ENCODE assay signal across 15 cellular contexts in the genomic region with DNA sequence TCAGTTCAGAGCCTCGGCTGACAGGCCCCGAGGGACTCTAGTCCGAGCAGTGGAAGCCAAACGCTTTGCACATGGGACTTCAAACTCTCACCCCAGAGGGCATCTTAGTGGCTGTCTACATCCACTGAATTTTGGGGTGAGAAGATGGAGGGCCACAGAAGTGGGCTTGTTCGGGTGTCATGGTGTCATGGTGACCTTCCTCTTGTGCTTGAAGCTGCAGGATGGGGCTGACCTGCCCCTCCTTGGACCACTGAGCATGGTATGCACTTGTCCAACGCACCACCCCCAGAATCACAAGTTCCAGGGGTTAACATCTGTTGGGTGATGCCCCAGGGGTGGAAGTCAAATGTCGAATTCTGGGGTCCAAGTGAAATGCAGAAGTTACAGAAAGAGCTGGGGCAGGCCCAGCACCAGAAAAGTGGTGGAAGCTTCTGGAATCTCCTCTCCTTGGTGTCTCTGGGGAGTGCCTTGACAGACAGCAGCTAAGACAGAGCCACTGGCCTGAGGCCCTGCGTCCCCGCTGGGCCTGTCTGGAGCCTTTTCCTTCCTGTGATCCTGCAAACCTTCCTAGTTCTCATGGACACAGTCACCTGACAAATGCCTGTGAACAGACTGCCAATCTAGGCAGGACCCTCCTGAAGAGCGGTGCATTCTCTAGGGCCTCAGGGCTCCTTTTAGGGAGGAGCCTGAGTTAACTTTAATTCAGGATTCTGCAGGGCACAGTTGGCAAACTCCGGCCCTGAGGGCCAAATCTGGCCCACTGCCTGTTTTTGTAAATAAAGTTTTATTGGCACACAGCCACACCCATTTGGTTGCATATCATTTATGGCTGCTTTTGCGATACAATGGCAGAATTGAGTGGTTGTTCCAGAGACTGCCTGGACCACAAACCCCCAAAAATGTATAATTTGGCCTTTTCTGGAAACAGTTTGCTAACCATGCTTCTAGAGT.
A peak's percentile ranks its signal among the peaks of the same experiment; 100 is the strongest.
DNase-seq lines count a peak whose midpoint lies in the region; ATAC-seq and TF ChIP-seq lines count a peak whose summit lies in the region.
"Had no signal": no experiment of that assay in that cellular context is flagged by ENCODE, and none has a peak within 500 bp of the region (broad histone marks: within the 10 kb centered on the region; RNA-seq: fewer than 3 reads in every experiment).

No MANE protein-coding gene starts in this region.

- 84% methylated on average over 10 of the region's 12 CpGs for WGBS in SK-N-SH (ENCODE audit: low lambda C conversion rate)

- H4K20me1 ChIP-seq in Karpas-422 (ENCODE audit: insufficient read depth, low read depth, low read length) = no peaks in the 10 kb centered on the region
- no peaks in the 10 kb centered on the region for H4K20me1 ChIP-seq in SK-N-SH (ENCODE audit: insufficient read depth)

- no peak for TF ChIP-seq CTCF in activated CD8-positive, alpha-beta T cell treated with anti-CD3 and anti-CD28 coated beads for 36 hours (IDR thresholded peaks at IDR 0.05)
- TF ChIP-seq CTCF in coronary artery (IDR thresholded peaks at IDR 0.05) (peak; percentile 4), SK-N-SH (IDR thresholded peaks at IDR 0.05) (no peak)

- H3K27ac ChIP-seq in Karpas-422 (ENCODE audit: low read length) (no peak overlapping the region), coronary artery (no peak overlapping the region), SK-N-SH (ENCODE audit: low read depth in 2 of 2, low read length in 1 of 2) (no peak overlapping the region)
- H3K27ac ChIP-seq: 22Rv1, C4-2B had no signal

- ATAC-seq in activated CD8-positive, alpha-beta T cell treated with anti-CD3 and anti-CD28 coated beads, Interleukin-2, amount 10 ng/mL, durations not matched to agents 7 days and 5 days = no peak
- no peak for ATAC-seq in activated CD8-positive, alpha-beta T cell treated with anti-CD3 and anti-CD28 coated beads for 36 hours
- no peak for ATAC-seq in sciatic nerve

- H3K9me3 Mint-ChIP-seq in activated CD8-positive, alpha-beta T cell treated with anti-CD3 and anti-CD28 coated beads, Interleukin-2, amount 10 ng/mL, durations not matched to agents 7 days and 5 days (ENCODE audit: insufficient read depth) = no peaks in the 10 kb centered on the region
- no peaks in the 10 kb centered on the region for H3K9me3 Mint-ChIP-seq in activated CD8-positive, alpha-beta T cell treated with anti-CD3 and anti-CD28 coated beads for 36 hours

- no peak overlapping the region for H3K4me2 ChIP-seq in Karpas-422 (ENCODE audit: low read depth, low read length, poor library complexity, severe bottlenecking)
- no peak overlapping the region for H3K4me2 ChIP-seq in SK-N-SH

- H3K9ac ChIP-seq in Karpas-422 (ENCODE audit: low read length) = no peak overlapping the region
- no peak overlapping the region for H3K9ac ChIP-seq in SK-N-SH

- H3K27me3 ChIP-seq in Karpas-422 (ENCODE audit: low read length) = no peaks in the 10 kb centered on the region
- no peaks in the 10 kb centered on the region for H3K27me3 ChIP-seq in SK-N-SH (ENCODE audit: insufficient read depth)

- no peak overlapping the region for H3K4me3 ChIP-seq in Karpas-422 (ENCODE audit: low read length)
- no peak overlapping the region for H3K4me3 ChIP-seq in coronary artery
- H3K4me3 ChIP-seq in SK-N-SH (ENCODE audit: low read depth in 2 of 2, low read length in 1 of 2) = no peak overlapping the region

- no peak for TF ChIP-seq EP300 in SK-N-SH (IDR thresholded peaks at IDR 0.05; ENCODE audit: borderline replicate concordance in 1 of 2, low read depth in 1 of 2, low read length in 1 of 2)

- no peak overlapping the region for H3K27ac Mint-ChIP-seq in activated CD8-positive, alpha-beta T cell treated with anti-CD3 and anti-CD28 coated beads, Interleukin-2, amount 10 ng/mL, durations not matched to agents 7 days and 5 days
- no peak overlapping the region for H3K27ac Mint-ChIP-seq in activated CD8-positive, alpha-beta T cell treated with anti-CD3 and anti-CD28 coated beads for 36 hours

- POLR2A ChIA-PET in activated CD8-positive, alpha-beta T cell treated with anti-CD3 and anti-CD28 coated beads, Interleukin-2, amount 10 ng/mL, durations not matched to agents 7 days and 5 days (lab: Charles Lee) = no interaction called here
- POLR2A ChIA-PET in activated CD8-positive, alpha-beta T cell treated with anti-CD3 and anti-CD28 coated beads for 36 hours (lab: Charles Lee) = no interaction called here
- POLR2A ChIA-PET in SK-N-SH (lab: Yijun Ruan, JAX) = no interaction called here

- H3F3A ChIP-seq in SK-N-SH (replicated peaks; ENCODE audit: insufficient read depth) = no peaks in the 10 kb centered on the region

- intact Hi-C loops in activated CD8-positive, alpha-beta T cell treated with anti-CD3 and anti-CD28 coated beads for 36 hours (cut with micrococcal nuclease) = no loop called here
- intact Hi-C loops in sciatic nerve (cut with DNase I) = loop anchor here (10.0 kb wide), 1 partner anchor 172 kb away; no protein-coding TSS in a partner anchor

- H3K4me1 Mint-ChIP-seq in activated CD8-positive, alpha-beta T cell treated with anti-CD3 and anti-CD28 coated beads, Interleukin-2, amount 10 ng/mL, durations not matched to agents 7 days and 5 days (ENCODE audit: low read depth) = peaks cover 10% of the 10 kb centered on the region
- peaks cover 16% of the 10 kb centered on the region for H3K4me1 Mint-ChIP-seq in activated CD8-positive, alpha-beta T cell treated with anti-CD3 and anti-CD28 coated beads for 36 hours (ENCODE audit: low read depth)

- peaks cover 10% of the 10 kb centered on the region for H3K4me1 ChIP-seq in Karpas-422 (ENCODE audit: low read length)
- no peaks in the 10 kb centered on the region for H3K4me1 ChIP-seq in SK-N-SH (ENCODE audit: control insufficient read depth in 1 of 2, insufficient read depth in 2 of 2, low read depth in 1 of 2, low read length in 1 of 2)

- H3K79me2 ChIP-seq in Karpas-422 (ENCODE audit: low read length) (no peaks in the 10 kb centered on the region), SK-N-SH (ENCODE audit: insufficient read depth) (peaks cover under 1% of the 10 kb centered on the region; the same call in 1 of the 2 replicates)

- no peaks in the 10 kb centered on the region for H3K36me3 ChIP-seq in Karpas-422 (ENCODE audit: insufficient read depth, low read length)
- H3K36me3 ChIP-seq in SK-N-SH (replicated peaks in 1 of 2; ENCODE audit: control insufficient read depth in 1 of 2, insufficient read depth in 2 of 2, low read length in 1 of 2) = peaks cover 5 to 6% of the 10 kb centered on the region in 2 experiments

- H3K9me2 ChIP-seq in Karpas-422 (replicated peaks; ENCODE audit: insufficient read depth, low read length) (no peaks in the 10 kb centered on the region), SK-N-SH (no peaks in the 10 kb centered on the region)

- H2AFZ ChIP-seq in Karpas-422 (ENCODE audit: low read length) (no peak overlapping the region), SK-N-SH (ENCODE audit: low read depth) (no peak overlapping the region)

- peak; percentile 9 for DNase-seq in activated CD8-positive, alpha-beta T cell treated with anti-CD3 and anti-CD28 coated beads, Interleukin-2, amount 10 ng/mL, durations not matched to agents 7 days and 5 days
- no peak for DNase-seq in activated CD8-positive, alpha-beta T cell treated with anti-CD3 and anti-CD28 coated beads for 36 hours
- DNase-seq in Karpas-422 (peak; percentile 43), coronary artery (ENCODE audit: low spot score) (no peak), sciatic nerve (ENCODE audit: low spot score) (peak; percentile 15), SK-N-SH (no peak)
- DNase-seq in activated effector memory CD4-positive, alpha-beta T cell treated with anti-CD3 and anti-CD28 coated beads, Interleukin-2, amount 50 U/mL, for 16 hours = no peak
- no peak for DNase-seq in stimulated activated CD4-positive, alpha-beta T cell treated with anti-CD3 and anti-CD28 coated beads, Interleukin-15, amount 100 ng/mL, for 24 hours
- DNase-seq: MM.1S, NCI-H1105, NCI-H187 treated with DMSO at 0.1 percent for 48 hours, NCI-H748 treated with DMSO at 0.1 percent for 48 hours, SHP77 had no signal

- no peaks in the 10 kb centered on the region for H3K27me3 Mint-ChIP-seq in activated CD8-positive, alpha-beta T cell treated with anti-CD3 and anti-CD28 coated beads, Interleukin-2, amount 10 ng/mL, durations not matched to agents 7 days and 5 days (ENCODE audit: low read depth)
- H3K27me3 Mint-ChIP-seq in activated CD8-positive, alpha-beta T cell treated with anti-CD3 and anti-CD28 coated beads for 36 hours = no peaks in the 10 kb centered on the region

- peaks cover 7% of the 10 kb centered on the region for H3K36me3 Mint-ChIP-seq in activated CD8-positive, alpha-beta T cell treated with anti-CD3 and anti-CD28 coated beads, Interleukin-2, amount 10 ng/mL, durations not matched to agents 7 days and 5 days (ENCODE audit: low read depth)
- H3K36me3 Mint-ChIP-seq in activated CD8-positive, alpha-beta T cell treated with anti-CD3 and anti-CD28 coated beads for 36 hours (ENCODE audit: low read depth) = peaks cover 5% of the 10 kb centered on the region

- H3K9me3 ChIP-seq in Karpas-422 (ENCODE audit: low read length) (no peaks in the 10 kb centered on the region), SK-N-SH (no peaks in the 10 kb centered on the region)

- no peak overlapping the region for H3K4me3 Mint-ChIP-seq in activated CD8-positive, alpha-beta T cell treated with anti-CD3 and anti-CD28 coated beads, Interleukin-2, amount 10 ng/mL, durations not matched to agents 7 days and 5 days
- H3K4me3 Mint-ChIP-seq in activated CD8-positive, alpha-beta T cell treated with anti-CD3 and anti-CD28 coated beads for 36 hours = no peak overlapping the region

- CTCF ChIA-PET in activated CD8-positive, alpha-beta T cell treated with anti-CD3 and anti-CD28 coated beads, Interleukin-2, amount 10 ng/mL, durations not matched to agents 7 days and 5 days (lab: Charles Lee) = interaction anchor here (3.0 kb wide), 1 partner anchor 83 kb away, joined by 20 read pairs; no protein-coding TSS in a partner anchor
- CTCF ChIA-PET in activated CD8-positive, alpha-beta T cell treated with anti-CD3 and anti-CD28 coated beads for 36 hours (lab: Charles Lee) = interaction anchor here (0.7 to 2.6 kb wide), 2 partner anchors 83 to 84 kb away, joined by 3 to 14 read pairs; no protein-coding TSS in a partner anchor
- CTCF ChIA-PET in SK-N-SH (lab: Yijun Ruan, JAX) = interaction anchor here (1.0 to 4.1 kb wide), 5 partner anchors 20 to 257 kb away, joined by 3 to 23 read pairs (median 12); no protein-coding TSS in a partner anchor

- TF ChIP-seq RAD21 in SK-N-SH (IDR thresholded peaks at IDR 0.05; ENCODE audit: low read length) = no peak

TF ChIP-seq in SK-N-SH, 30 proteins besides CTCF, POLR2A, EP300 and RAD21:
- TF ChIP-seq, protein P1, sequence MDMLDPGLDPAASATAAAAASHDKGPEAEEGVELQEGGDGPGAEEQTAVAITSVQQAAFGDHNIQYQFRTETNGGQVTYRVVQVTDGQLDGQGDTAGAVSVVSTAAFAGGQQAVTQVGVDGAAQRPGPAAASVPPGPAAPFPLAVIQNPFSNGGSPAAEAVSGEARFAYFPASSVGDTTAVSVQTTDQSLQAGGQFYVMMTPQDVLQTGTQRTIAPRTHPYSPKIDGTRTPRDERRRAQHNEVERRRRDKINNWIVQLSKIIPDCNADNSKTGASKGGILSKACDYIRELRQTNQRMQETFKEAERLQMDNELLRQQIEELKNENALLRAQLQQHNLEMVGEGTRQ (IDR thresholded peaks at IDR 0.05; ENCODE audit: borderline replicate concordance, low read depth, low read length) = no peak
- no peak for TF ChIP-seq GATA2 (CRISPR knock-in tag; IDR thresholded peaks at IDR 0.05)

Comparison
In these comparisons a context has a peak if more than half of its experiments do, and no peak if none do; other contexts are left out.
1. DNase-seq: peak in activated CD8-positive, alpha-beta T cell treated with anti-CD3 and anti-CD28 coated beads, Interleukin-2, amount 10 ng/mL, durations not matched to agents 7 days and 5 days (single experiment), Karpas-422 (single experiment) and sciatic nerve (single experiment); none in activated CD8-positive, alpha-beta T cell treated with anti-CD3 and anti-CD28 coated beads for 36 hours (single experiment), coronary artery (single experiment), SK-N-SH (single experiment), activated effector memory CD4-positive, alpha-beta T cell treated with anti-CD3 and anti-CD28 coated beads, Interleukin-2, amount 50 U/mL, for 16 hours (single experiment) and stimulated activated CD4-positive, alpha-beta T cell treated with anti-CD3 and anti-CD28 coated beads, Interleukin-15, amount 100 ng/mL, for 24 hours (single experiment).